ENCODE assay signal across 1 cellular context in the genomic region with DNA sequence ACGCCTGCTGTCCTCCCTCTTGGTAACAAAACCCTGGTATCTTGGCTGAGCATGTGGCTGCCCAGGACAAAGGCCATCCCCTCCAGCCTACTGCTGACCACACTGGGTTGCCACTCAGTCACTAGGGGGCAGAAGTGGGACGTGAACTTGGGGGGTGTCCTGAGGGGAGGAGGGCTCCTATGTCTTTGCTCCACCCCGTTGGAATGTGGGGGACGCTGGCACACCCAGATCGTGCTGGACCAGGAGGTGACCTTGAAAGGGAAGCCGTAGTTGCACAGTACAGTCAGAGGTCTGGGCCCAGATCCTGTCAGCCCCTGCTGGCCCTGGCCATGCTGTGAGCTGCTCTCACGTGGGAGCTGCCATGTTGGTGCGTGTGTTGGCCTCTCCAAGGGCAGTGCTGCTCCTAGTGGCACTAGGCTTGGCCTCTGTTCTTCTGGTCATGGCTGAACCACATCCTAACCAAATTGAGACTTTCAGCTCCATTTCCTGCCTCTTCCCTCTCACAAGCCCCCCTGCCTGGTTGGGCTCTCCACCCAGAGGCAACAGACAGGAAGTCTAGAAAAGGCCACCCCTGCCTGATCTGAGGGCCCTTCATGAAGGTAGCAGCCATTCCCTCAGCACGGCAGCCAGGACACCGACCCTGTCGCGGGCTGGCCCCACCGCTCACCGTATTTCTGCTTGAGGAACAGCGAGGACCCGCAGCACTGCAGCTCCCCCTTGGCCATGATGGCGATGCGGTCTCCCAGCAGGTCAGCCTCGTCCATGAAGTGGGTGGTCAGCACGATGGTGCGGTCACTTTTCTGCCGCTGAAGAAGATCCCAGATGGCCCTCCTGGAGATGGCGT.
TF ChIP-seq lines count a peak whose summit lies in the region.

No MANE protein-coding gene starts in this region.

TF ChIP-seq in K562, 482 proteins besides CTCF, POLR2A, EP300 and RAD21 (continued from another document and continues in another):
- TF ChIP-seq, protein P1, sequence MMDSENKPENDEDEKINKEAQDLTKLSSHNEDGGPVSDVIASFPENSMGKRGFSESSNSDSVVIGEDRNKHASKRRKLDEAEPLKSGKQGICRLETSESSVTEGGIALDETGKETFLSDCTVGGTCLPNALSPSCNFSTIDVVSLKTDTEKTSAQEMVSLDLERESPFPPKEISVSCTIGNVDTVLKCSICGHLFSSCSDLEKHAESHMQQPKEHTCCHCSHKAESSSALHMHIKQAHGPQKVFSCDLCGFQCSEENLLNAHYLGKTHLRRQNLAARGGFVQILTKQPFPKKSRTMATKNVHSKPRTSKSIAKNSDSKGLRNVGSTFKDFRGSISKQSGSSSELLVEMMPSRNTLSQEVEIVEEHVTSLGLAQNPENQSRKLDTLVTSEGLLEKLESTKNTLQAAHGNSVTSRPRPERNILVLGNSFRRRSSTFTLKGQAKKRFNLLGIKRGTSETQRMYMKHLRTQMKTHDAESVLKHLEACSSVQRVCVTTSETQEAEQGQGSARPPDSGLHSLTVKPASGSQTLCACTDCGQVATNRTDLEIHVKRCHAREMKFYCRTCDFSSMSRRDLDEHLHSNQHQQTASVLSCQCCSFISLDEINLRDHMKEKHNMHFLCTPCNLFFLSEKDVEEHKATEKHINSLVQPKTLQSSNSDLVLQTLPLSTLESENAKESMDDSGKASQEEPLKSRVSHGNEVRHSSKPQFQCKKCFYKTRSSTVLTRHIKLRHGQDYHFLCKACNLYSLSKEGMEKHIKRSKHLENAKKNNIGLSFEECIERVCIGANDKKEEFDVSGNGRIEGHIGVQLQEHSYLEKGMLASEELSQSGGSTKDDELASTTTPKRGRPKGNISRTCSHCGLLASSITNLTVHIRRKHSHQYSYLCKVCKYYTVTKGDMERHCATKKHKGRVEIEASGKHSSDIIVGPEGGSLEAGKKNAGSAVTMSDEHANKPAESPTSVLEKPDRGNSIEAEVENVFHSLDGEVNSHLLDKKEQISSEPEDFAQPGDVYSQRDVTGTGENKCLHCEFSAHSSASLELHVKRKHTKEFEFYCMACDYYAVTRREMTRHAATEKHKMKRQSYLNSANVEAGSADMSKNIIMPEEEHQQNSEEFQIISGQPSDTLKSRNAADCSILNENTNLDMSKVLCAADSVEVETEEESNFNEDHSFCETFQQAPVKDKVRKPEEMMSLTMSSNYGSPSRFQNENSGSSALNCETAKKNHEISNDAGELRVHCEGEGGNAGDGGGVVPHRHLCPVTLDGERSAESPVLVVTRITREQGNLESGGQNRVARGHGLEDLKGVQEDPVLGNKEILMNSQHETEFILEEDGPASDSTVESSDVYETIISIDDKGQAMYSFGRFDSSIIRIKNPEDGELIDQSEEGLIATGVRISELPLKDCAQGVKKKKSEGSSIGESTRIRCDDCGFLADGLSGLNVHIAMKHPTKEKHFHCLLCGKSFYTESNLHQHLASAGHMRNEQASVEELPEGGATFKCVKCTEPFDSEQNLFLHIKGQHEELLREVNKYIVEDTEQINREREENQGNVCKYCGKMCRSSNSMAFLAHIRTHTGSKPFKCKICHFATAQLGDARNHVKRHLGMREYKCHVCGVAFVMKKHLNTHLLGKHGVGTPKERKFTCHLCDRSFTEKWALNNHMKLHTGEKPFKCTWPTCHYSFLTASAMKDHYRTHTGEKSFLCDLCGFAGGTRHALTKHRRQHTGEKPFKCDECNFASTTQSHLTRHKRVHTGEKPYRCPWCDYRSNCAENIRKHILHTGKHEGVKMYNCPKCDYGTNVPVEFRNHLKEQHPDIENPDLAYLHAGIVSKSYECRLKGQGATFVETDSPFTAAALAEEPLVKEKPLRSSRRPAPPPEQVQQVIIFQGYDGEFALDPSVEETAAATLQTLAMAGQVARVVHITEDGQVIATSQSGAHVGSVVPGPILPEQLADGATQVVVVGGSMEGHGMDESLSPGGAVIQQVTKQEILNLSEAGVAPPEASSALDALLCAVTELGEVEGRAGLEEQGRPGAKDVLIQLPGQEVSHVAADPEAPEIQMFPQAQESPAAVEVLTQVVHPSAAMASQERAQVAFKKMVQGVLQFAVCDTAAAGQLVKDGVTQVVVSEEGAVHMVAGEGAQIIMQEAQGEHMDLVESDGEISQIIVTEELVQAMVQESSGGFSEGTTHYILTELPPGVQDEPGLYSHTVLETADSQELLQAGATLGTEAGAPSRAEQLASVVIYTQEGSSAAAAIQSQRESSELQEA (IDR thresholded peaks at IDR 0.05; ENCODE audit: low read depth): no peak
- TF ChIP-seq CTBP1 (IDR thresholded peaks at IDR 0.05; ENCODE audit: borderline replicate concordance) (peak; percentile 52; the same call in 1 of the 2 replicates), BHLHE40 (IDR thresholded peaks at IDR 0.05; ENCODE audit: low read length) (peak; percentile 38), MCM7 (IDR thresholded peaks at IDR 0.05) (no peak), SMARCA5 (IDR thresholded peaks at IDR 0.05) (no peak), MED1 (CRISPR knock-in tag; IDR thresholded peaks at IDR 0.05; ENCODE audit: borderline replicate concordance) (no peak), YY1 (IDR thresholded peaks at IDR 0.05; ENCODE audit: borderline replicate concordance in 1 of 3, control insufficient read depth in 1 of 3, extremely low read depth in 1 of 3, insufficient read depth in 3 of 3, insufficient read length in 1 of 3, insufficient replicate concordance in 2 of 3, low read depth in 1 of 3, low read length in 2 of 3) (peak; percentile 23 to 72 (median 43)), MYNN (IDR thresholded peaks at IDR 0.05) (peak; percentile 20; the same call in 1 of the 2 replicates), MYNN (CRISPR knock-in tag; IDR thresholded peaks at IDR 0.05) (no peak), POLR2G (IDR thresholded peaks at IDR 0.05; ENCODE audit: low read depth, low read length) (peak; percentile 25; the same call in 1 of the 2 replicates), ESRRA (IDR thresholded peaks at IDR 0.05; ENCODE audit: borderline replicate concordance, low read depth) (peak; percentile 84), ZNF184 (CRISPR knock-in tag; IDR thresholded peaks at IDR 0.05) (no peak), HCFC1 (IDR thresholded peaks at IDR 0.05; ENCODE audit: low read depth, low read length) (peak; percentile 33; the same call in 1 of the 2 replicates), SNRNP70 (optimal IDR thresholded peaks at IDR 0.05; ENCODE audit: low read depth, low read length) (no peak), NRF1 (conservative IDR thresholded peaks at IDR 0.05 in 1 of 2, IDR thresholded peaks at IDR 0.05 in 1 of 2) (0 out of 4 replicates have a peak, but pooled peaks of 1 of the 2 experiments have one; percentile 15), DNMT1 (IDR thresholded peaks at IDR 0.05) (no peak), ZNF780A (CRISPR knock-in tag; IDR thresholded peaks at IDR 0.05) (no peak), NCOA2 (IDR thresholded peaks at IDR 0.05; ENCODE audit: partially characterized antibody in 2 of 2) (no peak), ZNF324 (CRISPR knock-in tag; IDR thresholded peaks at IDR 0.05) (no peak), TAL1 (IDR thresholded peaks at IDR 0.05) (no peak), CREM (IDR thresholded peaks at IDR 0.05; ENCODE audit: low read depth) (peak; percentile 45; the same call in 1 of the 2 replicates), HNRNPUL1 (IDR thresholded peaks at IDR 0.05; ENCODE audit: low read length) (no peak), CXXC5 (CRISPR knock-in tag; IDR thresholded peaks at IDR 0.05) (0 out of 2 replicates have a peak, but pooled peaks have one; percentile 30)
- TF ChIP-seq, protein P2, sequence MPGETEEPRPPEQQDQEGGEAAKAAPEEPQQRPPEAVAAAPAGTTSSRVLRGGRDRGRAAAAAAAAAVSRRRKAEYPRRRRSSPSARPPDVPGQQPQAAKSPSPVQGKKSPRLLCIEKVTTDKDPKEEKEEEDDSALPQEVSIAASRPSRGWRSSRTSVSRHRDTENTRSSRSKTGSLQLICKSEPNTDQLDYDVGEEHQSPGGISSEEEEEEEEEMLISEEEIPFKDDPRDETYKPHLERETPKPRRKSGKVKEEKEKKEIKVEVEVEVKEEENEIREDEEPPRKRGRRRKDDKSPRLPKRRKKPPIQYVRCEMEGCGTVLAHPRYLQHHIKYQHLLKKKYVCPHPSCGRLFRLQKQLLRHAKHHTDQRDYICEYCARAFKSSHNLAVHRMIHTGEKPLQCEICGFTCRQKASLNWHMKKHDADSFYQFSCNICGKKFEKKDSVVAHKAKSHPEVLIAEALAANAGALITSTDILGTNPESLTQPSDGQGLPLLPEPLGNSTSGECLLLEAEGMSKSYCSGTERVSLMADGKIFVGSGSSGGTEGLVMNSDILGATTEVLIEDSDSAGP (CRISPR knock-in tag; IDR thresholded peaks at IDR 0.05): peak; percentile 46; the same call in 1 of the 2 replicates
- TF ChIP-seq, protein P3, sequence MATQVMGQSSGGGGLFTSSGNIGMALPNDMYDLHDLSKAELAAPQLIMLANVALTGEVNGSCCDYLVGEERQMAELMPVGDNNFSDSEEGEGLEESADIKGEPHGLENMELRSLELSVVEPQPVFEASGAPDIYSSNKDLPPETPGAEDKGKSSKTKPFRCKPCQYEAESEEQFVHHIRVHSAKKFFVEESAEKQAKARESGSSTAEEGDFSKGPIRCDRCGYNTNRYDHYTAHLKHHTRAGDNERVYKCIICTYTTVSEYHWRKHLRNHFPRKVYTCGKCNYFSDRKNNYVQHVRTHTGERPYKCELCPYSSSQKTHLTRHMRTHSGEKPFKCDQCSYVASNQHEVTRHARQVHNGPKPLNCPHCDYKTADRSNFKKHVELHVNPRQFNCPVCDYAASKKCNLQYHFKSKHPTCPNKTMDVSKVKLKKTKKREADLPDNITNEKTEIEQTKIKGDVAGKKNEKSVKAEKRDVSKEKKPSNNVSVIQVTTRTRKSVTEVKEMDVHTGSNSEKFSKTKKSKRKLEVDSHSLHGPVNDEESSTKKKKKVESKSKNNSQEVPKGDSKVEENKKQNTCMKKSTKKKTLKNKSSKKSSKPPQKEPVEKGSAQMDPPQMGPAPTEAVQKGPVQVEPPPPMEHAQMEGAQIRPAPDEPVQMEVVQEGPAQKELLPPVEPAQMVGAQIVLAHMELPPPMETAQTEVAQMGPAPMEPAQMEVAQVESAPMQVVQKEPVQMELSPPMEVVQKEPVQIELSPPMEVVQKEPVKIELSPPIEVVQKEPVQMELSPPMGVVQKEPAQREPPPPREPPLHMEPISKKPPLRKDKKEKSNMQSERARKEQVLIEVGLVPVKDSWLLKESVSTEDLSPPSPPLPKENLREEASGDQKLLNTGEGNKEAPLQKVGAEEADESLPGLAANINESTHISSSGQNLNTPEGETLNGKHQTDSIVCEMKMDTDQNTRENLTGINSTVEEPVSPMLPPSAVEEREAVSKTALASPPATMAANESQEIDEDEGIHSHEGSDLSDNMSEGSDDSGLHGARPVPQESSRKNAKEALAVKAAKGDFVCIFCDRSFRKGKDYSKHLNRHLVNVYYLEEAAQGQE (CRISPR knock-in tag; IDR thresholded peaks at IDR 0.05; ENCODE audit: low read depth): no peak
- TF ChIP-seq, protein P4, sequence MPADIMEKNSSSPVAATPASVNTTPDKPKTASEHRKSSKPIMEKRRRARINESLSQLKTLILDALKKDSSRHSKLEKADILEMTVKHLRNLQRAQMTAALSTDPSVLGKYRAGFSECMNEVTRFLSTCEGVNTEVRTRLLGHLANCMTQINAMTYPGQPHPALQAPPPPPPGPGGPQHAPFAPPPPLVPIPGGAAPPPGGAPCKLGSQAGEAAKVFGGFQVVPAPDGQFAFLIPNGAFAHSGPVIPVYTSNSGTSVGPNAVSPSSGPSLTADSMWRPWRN (IDR thresholded peaks at IDR 0.05; ENCODE audit: low read depth): no peak
- TF ChIP-seq, protein P5, sequence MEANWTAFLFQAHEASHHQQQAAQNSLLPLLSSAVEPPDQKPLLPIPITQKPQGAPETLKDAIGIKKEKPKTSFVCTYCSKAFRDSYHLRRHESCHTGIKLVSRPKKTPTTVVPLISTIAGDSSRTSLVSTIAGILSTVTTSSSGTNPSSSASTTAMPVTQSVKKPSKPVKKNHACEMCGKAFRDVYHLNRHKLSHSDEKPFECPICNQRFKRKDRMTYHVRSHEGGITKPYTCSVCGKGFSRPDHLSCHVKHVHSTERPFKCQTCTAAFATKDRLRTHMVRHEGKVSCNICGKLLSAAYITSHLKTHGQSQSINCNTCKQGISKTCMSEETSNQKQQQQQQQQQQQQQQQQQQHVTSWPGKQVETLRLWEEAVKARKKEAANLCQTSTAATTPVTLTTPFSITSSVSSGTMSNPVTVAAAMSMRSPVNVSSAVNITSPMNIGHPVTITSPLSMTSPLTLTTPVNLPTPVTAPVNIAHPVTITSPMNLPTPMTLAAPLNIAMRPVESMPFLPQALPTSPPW (CRISPR knock-in tag; IDR thresholded peaks at IDR 0.05): peak; percentile 66
- TF ChIP-seq, protein P6, sequence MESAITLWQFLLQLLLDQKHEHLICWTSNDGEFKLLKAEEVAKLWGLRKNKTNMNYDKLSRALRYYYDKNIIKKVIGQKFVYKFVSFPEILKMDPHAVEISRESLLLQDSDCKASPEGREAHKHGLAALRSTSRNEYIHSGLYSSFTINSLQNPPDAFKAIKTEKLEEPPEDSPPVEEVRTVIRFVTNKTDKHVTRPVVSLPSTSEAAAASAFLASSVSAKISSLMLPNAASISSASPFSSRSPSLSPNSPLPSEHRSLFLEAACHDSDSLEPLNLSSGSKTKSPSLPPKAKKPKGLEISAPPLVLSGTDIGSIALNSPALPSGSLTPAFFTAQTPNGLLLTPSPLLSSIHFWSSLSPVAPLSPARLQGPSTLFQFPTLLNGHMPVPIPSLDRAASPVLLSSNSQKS (CRISPR knock-in tag; IDR thresholded peaks at IDR 0.05): no peak
- TF ChIP-seq, protein P7, sequence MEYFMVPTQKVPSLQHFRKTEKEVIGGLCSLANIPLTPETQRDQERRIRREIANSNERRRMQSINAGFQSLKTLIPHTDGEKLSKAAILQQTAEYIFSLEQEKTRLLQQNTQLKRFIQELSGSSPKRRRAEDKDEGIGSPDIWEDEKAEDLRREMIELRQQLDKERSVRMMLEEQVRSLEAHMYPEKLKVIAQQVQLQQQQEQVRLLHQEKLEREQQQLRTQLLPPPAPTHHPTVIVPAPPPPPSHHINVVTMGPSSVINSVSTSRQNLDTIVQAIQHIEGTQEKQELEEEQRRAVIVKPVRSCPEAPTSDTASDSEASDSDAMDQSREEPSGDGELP (CRISPR knock-in tag; IDR thresholded peaks at IDR 0.05; ENCODE audit: borderline replicate concordance): peak; percentile 56; the same call in 1 of the 2 replicates
